ENCODE assay signal across 23 cellular contexts in genomic region chr1:230701895-230702768, GRCh38. TPM values are rescaled to one million over a fixed set of nuclear protein-coding genes. Genes with fewer than 3 reads are reported as not detected.
A peak's percentile ranks its signal among the peaks of the same experiment; 100 is the strongest.
DNase-seq lines count a peak whose midpoint lies in the region; ATAC-seq and TF ChIP-seq lines count a peak whose summit lies in the region.
"Had no signal": no experiment of that assay in that cellular context is flagged by ENCODE, and none has a peak within 500 bp of the region (broad histone marks: within the 10 kb centered on the region; RNA-seq: fewer than 3 reads in every experiment).

No MANE protein-coding gene starts in this region.

- H2BK12ac ChIP-seq in neuronal stem cell (ENCODE audit: low read length), result no peak overlapping the region

- no peaks in the 10 kb centered on the region for H3K27me3 ChIP-seq in Caco-2 (replicated peaks; ENCODE audit: control insufficient read depth, insufficient read depth, low read length)
- H3K27me3 ChIP-seq in neuronal stem cell (ENCODE audit: control insufficient read depth in 3 of 3, insufficient read depth in 3 of 3, low read depth in 1 of 3, low read length in 3 of 3), result peaks cover 0 to 16% (median 0%) of the 10 kb centered on the region in 3 experiments
- H3K27me3 ChIP-seq: SJCRH30 had no signal

- peaks cover 52% of the 10 kb centered on the region for H3K4me1 Mint-ChIP-seq in Caco-2 (ENCODE audit: low read depth, unreplicated experiment)

- H4K91ac ChIP-seq in neuronal stem cell (ENCODE audit: low read depth, low read length, poor library complexity), result no peak overlapping the region

- H3K27ac ChIP-seq in neuronal stem cell (replicated peaks; ENCODE audit: low read length), result no peak overlapping the region
- H3K27ac ChIP-seq: GM23248, PC-9, SJCRH30 had no signal

- peak overlapping the region; percentile 96 for H3K27ac Mint-ChIP-seq in Caco-2 (ENCODE audit: unreplicated experiment)

- peak overlapping the region; percentile 80 for H3K4me3 Mint-ChIP-seq in Caco-2 (ENCODE audit: unreplicated experiment)
- H3K4me3 Mint-ChIP-seq: H9 had no signal

- H3K9me3 ChIP-seq in Caco-2 (no peaks in the 10 kb centered on the region), neuronal stem cell (replicated peaks in 1 of 2; ENCODE audit: control insufficient read depth in 2 of 2, insufficient read depth in 1 of 2, low read depth in 1 of 2, low read length in 2 of 2) (no peaks in the 10 kb centered on the region)
- H3K9me3 ChIP-seq: SJCRH30 had no signal

- no peak overlapping the region for H3K14ac ChIP-seq in neuronal stem cell (ENCODE audit: low read length)

- no peak overlapping the region for H2BK120ac ChIP-seq in neuronal stem cell (ENCODE audit: low read depth, low read length)

- H3K23ac ChIP-seq in neuronal stem cell (ENCODE audit: low read depth, low read length, poor library complexity), result no peak overlapping the region

- H3K4ac ChIP-seq in neuronal stem cell (ENCODE audit: low read length), result no peak overlapping the region

- H3K4me3 ChIP-seq in Caco-2 (ENCODE audit: low read depth, low read length) (no peak overlapping the region), neuronal stem cell (ENCODE audit: low read length in 2 of 2) (no peak overlapping the region)
- H3K4me3 ChIP-seq: GM23248, PC-9, SJCRH30 had no signal

- POLR2A ChIA-PET in Caco-2 (lab: Charles Lee), result interaction anchor here (0.6 to 0.7 kb wide), 2 partner anchors 10 to 100 kb away, joined by 3 read pairs; no protein-coding TSS in a partner anchor

- H2BK15ac ChIP-seq in neuronal stem cell (ENCODE audit: low read length), result no peak overlapping the region

- CTCF ChIA-PET in Caco-2 (lab: Charles Lee), result interaction anchor here (0.8 to 1.7 kb wide), 5 partner anchors 12 to 71 kb away, joined by 3 to 5 read pairs (median 4); partner anchors contain the start of gene AGT

- H3K9ac ChIP-seq in neuronal stem cell (ENCODE audit: low read depth, low read length, poor library complexity), result no peak overlapping the region
- H3K9ac ChIP-seq: GM23248 had no signal

- no peaks in the 10 kb centered on the region for H3K27me3 Mint-ChIP-seq in Caco-2 (ENCODE audit: insufficient read depth, unreplicated experiment)

- peaks cover 17% of the 10 kb centered on the region for H3K36me3 Mint-ChIP-seq in Caco-2 (ENCODE audit: insufficient read depth, unreplicated experiment)

- H3K36me3 ChIP-seq in Caco-2 (ENCODE audit: control insufficient read depth, insufficient read depth, low read length) (peaks cover 7% of the 10 kb centered on the region; the same call in 1 of the 2 replicates), neuronal stem cell (replicated peaks in 1 of 2; ENCODE audit: control insufficient read depth in 2 of 2, insufficient read depth in 2 of 2, low read length in 2 of 2) (no peaks in the 10 kb centered on the region)
- H3K36me3 ChIP-seq: SJCRH30 had no signal

- intact Hi-C loops in Caco-2 (cut with micrococcal nuclease; ENCODE audit: unreplicated experiment), result loop anchor here (1.0 to 2.0 kb wide), 2 partner anchors 7 to 27 kb away; no protein-coding TSS in a partner anchor

- peak overlapping the region; percentile 60 for H2AFZ ChIP-seq in neuronal stem cell (ENCODE audit: low read length)
- H2AFZ ChIP-seq: GM23248, PC-9 had no signal

- H3K4me2 ChIP-seq in neuronal stem cell (ENCODE audit: insufficient read depth, low read length, poor library complexity, severe bottlenecking), result no peak overlapping the region
- H3K4me2 ChIP-seq: PC-9 had no signal

- WGBS in neuronal stem cell (ENCODE audit: extremely low coverage in 2 of 2, insufficient read length in 2 of 2, insufficient replicate concordance in 1 of 2), 2 donors, result no CpG with 5 or more reads among the region's 19 CpGs

- H3K4me1 ChIP-seq in Caco-2, result peaks cover 42% of the 10 kb centered on the region
- H3K4me1 ChIP-seq in neuronal stem cell (ENCODE audit: control insufficient read depth in 2 of 2, insufficient read depth in 1 of 2, low read depth in 1 of 2, low read length in 2 of 2), result peaks cover 8 to 10% of the 10 kb centered on the region in 2 donors
- H3K4me1 ChIP-seq: SJCRH30 had no signal

- no peak overlapping the region for H3K18ac ChIP-seq in neuronal stem cell (ENCODE audit: low read length)

- peak; percentile 85 to 89 for DNase-seq in Caco-2
- peak; percentile 74 for DNase-seq in HuH-7 (ENCODE audit: low spot score)
- DNase-seq in cerebellar cortex (ENCODE audit: low spot score), result peak; percentile 77
- DNase-seq in neuronal stem cell (ENCODE audit: low spot score), result no peak
- no peak for DNase-seq in NCI-H1930 (lab: John Stamatoyannopoulos, UW)
- DNase-seq in activated T-cell treated with anti-CD3 and anti-CD28 coated beads for 4 hours, result no peak
- DNase-seq: GM23248; H9; Kasumi-1; NCI-H1105 treated with DMSO at 0.1 percent for 48 hours; NCI-H2029; NCI-H446 treated with DMSO at 0.1 percent for 48 hours; NCI-H526; NCI-H82; NK-92 treated with Interleukin-12 subunit alpha and Interleukin-12 subunit beta, amount 100 ng/mL, for 24 hours; SJCRH30 had no signal

- H3K79me1 ChIP-seq in neuronal stem cell (ENCODE audit: low read depth, low read length), result no peaks in the 10 kb centered on the region

- ATAC-seq in HG03039 (IDR thresholded peaks at IDR 0.05; ENCODE audit: unreplicated experiment), result no peak
- ATAC-seq: Right ventricle myocardium inferior had no signal

- no peak overlapping the region for H4K8ac ChIP-seq in neuronal stem cell (ENCODE audit: low read depth, low read length)

- no peak overlapping the region for H2BK5ac ChIP-seq in neuronal stem cell (ENCODE audit: low read length)

- no peaks in the 10 kb centered on the region for H3K9me3 Mint-ChIP-seq in Caco-2 (ENCODE audit: unreplicated experiment)
- H3K9me3 Mint-ChIP-seq: H9 had no signal

- TF ChIP-seq CTCF in Caco-2 (IDR thresholded peaks at IDR 0.05; ENCODE audit: insufficient read depth in 1 of 2, low read depth in 1 of 2, low read length in 1 of 2, severe bottlenecking in 1 of 2, unreplicated experiment in 1 of 2), result no peak

- peak overlapping the region; percentile 2 for H2AK5ac ChIP-seq in neuronal stem cell (ENCODE audit: low read depth, low read length)

- no TSS peak for BruUV-seq in Caco-2 (replicated peaks; lab: Mats Ljungman, UMichigan)

RNA-seq across cellular contexts. Expression of gene AGT, which starts 11.8 kb away (rescaled TPM):
- 38.6 and 41.9 TPM in 2 replicates for total RNA-seq in Caco-2 (2022)
- 0.20 TPM for polyA plus RNA-seq in neuronal stem cell (2013, experiment 1 of 2)
- polyA plus RNA-seq in neuronal stem cell (2013, experiment 2 of 2), result 0.22 TPM
- total RNA-seq: GM23248, H9, M059J, PC-9, RPMI7951 had no signal
- polyA plus RNA-seq: GM23248 had no signal

RNA-seq across cellular contexts. Expression of gene CAPN9, which starts 45.1 kb away (rescaled TPM):
- total RNA-seq in Caco-2 (2022), result 0.28 and 0.39 TPM in 2 replicates
- 0.15 TPM for polyA plus RNA-seq in neuronal stem cell (2013, experiment 1 of 2)
- polyA plus RNA-seq in neuronal stem cell (2013, experiment 2 of 2), result 0.26 TPM
- total RNA-seq: A172, GM23248, M059J, PC-9, SJCRH30 had no signal
- polyA plus RNA-seq: BJ, GM23248 had no signal

RNA-seq across cellular contexts. Expression of gene COG2, which starts 59.9 kb away (rescaled TPM):
- 46.9 and 47.9 TPM in 2 replicates for total RNA-seq in Caco-2 (2022)
- 18.8 TPM for polyA plus RNA-seq in neuronal stem cell (2013, experiment 1 of 2)
- 18.5 TPM for polyA plus RNA-seq in neuronal stem cell (2013, experiment 2 of 2)

Comparison
In these comparisons a context has a peak if more than half of its experiments do, and no peak if none do; other contexts are left out.
1. DNase-seq: peak in Caco-2 (2 of 2), HuH-7 (single experiment) and cerebellar cortex (single experiment); none in neuronal stem cell (single experiment), NCI-H1930 (0 of 2) and activated T-cell treated with anti-CD3 and anti-CD28 coated beads for 4 hours (single experiment).